In the genomic region with DNA sequence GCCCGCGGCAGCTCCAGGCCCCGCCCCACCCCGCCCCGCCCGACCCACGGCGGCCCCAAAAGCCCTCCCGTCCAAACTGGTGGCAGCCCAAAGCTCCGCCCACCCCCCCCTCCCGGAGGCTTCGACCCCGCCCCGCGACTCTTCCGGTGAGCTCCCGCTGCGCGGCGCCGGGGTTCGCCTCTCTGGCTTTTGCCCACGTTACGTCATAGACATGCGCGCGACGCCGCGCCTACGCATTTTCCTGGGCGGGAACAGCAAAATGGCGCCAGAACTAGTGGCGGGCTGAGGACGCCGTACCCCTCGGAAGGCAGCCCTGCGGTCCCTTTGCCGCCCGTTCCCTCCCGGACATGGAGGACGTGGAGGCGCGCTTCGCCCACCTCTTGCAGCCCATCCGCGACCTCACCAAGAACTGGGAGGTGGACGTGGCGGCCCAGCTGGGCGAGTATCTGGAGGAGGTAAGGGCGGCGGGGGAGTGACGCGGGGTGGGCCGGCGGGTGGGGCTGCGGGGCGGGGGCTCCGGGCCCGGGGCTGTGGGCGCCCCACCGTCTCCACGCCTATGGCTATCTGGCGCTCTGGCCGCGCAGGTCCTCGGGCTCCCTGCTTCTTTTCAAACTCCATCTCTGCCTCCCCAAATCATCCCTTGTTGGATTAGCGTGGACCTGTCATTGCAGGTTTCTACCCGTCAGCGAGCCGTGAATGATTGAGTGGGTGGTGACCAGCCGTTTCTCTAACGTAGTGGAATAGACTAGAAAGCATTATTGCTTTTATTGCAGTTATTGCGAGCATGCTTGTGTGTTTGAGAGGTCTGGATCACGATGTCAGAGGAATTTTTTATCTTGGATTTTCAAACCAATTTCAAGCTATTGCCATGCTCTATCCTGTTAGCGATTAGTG, we compare ENCODE assay signal across 8 cellular contexts. TPM values are rescaled to one million over a fixed set of nuclear protein-coding genes. Genes with fewer than 3 reads are reported as not detected.
DNase-seq lines count a peak whose midpoint lies in the region; ATAC-seq, FAIRE-seq and TF ChIP-seq lines count a peak whose summit lies in the region.

TSS of gene NCAPH2 (plus strand) at position 234 of the 894 bp plus-strand sequence. CDS start at position 348, 114 bp downstream.

- in situ Hi-C loops in HepG2 (cut with HindIII; ENCODE audit: extremely low pct_ligation_motif_present, low pct_unique_long_range_greater_than_20kb) = no loop called here

- TF ChIP-seq EP300 in HepG2 (IDR thresholded peaks at IDR 0.05; ENCODE audit: low read depth in 2 of 2, low read length in 2 of 2) (peak; percentile 42 to 53; a peak in 1 of 4 replicates), HepG2 (CRISPR knock-in tag; IDR thresholded peaks at IDR 0.05; ENCODE audit: borderline replicate concordance) (0 out of 2 replicates have a peak, but pooled peaks have one; percentile 36)

- DNase-seq in BJ (ENCODE audit: low read depth) = peak; percentile 55
- DNase-seq in GM19240 (ENCODE audit: insufficient read length, low spot score) = peak; percentile 99
- peak; percentile 99 for DNase-seq in NCI-H69 (lab: John Stamatoyannopoulos, UW)
- DNase-seq in activated CD4-positive, alpha-beta T cell treated with anti-CD3 and anti-CD28 coated beads, Interleukin-2, amount 50 U/mL, for 48 hours = peak; percentile 98
- peak; percentile 98 for DNase-seq in dermis blood vessel endothelial cell
- DNase-seq in HepG2 (ENCODE audit: low spot score) = peak; percentile 89
- DNase-seq in stimulated activated CD4-positive, alpha-beta T cell treated with anti-CD3 and anti-CD28 coated beads, Interleukin-2, amount 100 ng/mL, for 48 hours = peak; percentile 99

- no peak for TF ChIP-seq RAD21 in HepG2 (CRISPR knock-in tag; IDR thresholded peaks at IDR 0.05)

- H3K9ac ChIP-seq in HepG2 (ENCODE audit: insufficient read depth, low read depth, low read length) = peak within 1 kb of the TSS; percentile 90

- BruUV-seq in HepG2 (replicated peaks; lab: Mats Ljungman, UMichigan) = no TSS peak

- ATAC-seq in HG03457 (IDR thresholded peaks at IDR 0.05; ENCODE audit: unreplicated experiment) (peak; percentile 37), HepG2 (peak; percentile 42)

- peak within 1 kb of the TSS; percentile 92 for H3K4me2 ChIP-seq in HepG2 (ENCODE audit: low read depth, low read length)

- H3K4me3 ChIP-seq in BJ (ENCODE audit: low read depth, low read length) (peak within 1 kb of the TSS; percentile 99), HepG2 (replicated peaks in 1 of 3; ENCODE audit: insufficient read depth in 1 of 3, low read depth in 2 of 3, low read length in 3 of 3) (peak within 1 kb of the TSS; percentile 90 to 99 (median 93))

- POLR2A ChIA-PET in BJ (lab: Charles Lee) = interaction anchor here (0.6 to 1.1 kb wide), 3 partner anchors 13 to 22 kb away, joined by 3 to 9 read pairs (median 4); partner anchors contain the start of genes SCO2 and TYMP
- POLR2A ChIA-PET in HepG2 (lab: Yijun Ruan, JAX) = interaction anchor here (0.7 to 3.9 kb wide), 23 partner anchors 10 to 541 kb away, joined by 3 to 97 read pairs (median 4); partner anchors contain the start of genes ADM2, CHKB, HDAC10 and KLHDC7B

- no peak within 1 kb of the TSS for H2AFZ ChIP-seq in HepG2 (ENCODE audit: low read length)

- H3K79me2 ChIP-seq in HepG2 (ENCODE audit: insufficient read depth, low read length) = peaks cover 44% of the 10 kb centered on the region

- peaks cover 20% of the 10 kb centered on the region for H3K36me3 ChIP-seq in BJ (ENCODE audit: control insufficient read depth, insufficient read depth, low read length)
- peaks cover 2 to 12% of the 10 kb centered on the region in 2 experiments; a peak in 1 of 5 replicates for H3K36me3 ChIP-seq in HepG2 (replicated peaks in 1 of 2; ENCODE audit: control insufficient read depth in 1 of 2, insufficient read depth in 2 of 2, low read length in 2 of 2)

- H3K27ac ChIP-seq in HepG2 (ENCODE audit: extremely low read length, insufficient read depth, low read length) = peak within 1 kb of the TSS; percentile 87

- TF ChIP-seq CTCF in BJ (IDR thresholded peaks at IDR 0.05; ENCODE audit: insufficient read depth, low read depth, low read length) (0 out of 2 replicates have a peak, but pooled peaks have one; percentile 6), HepG2 (CRISPR knock-in tag; IDR thresholded peaks at IDR 0.05) (peak; percentile 50)

- peak; percentile 81 to 87 for TF ChIP-seq POLR2A in HepG2 (IDR thresholded peaks at IDR 0.05; ENCODE audit: insufficient read depth in 1 of 2, low read depth in 2 of 2, low read length in 2 of 2)

- H3K4me1 ChIP-seq in HepG2 (ENCODE audit: insufficient read depth, low read length) = peaks cover 19% of the 10 kb centered on the region

- WGBS in HepG2 (ENCODE audit: low lambda C conversion rate) = 0% methylated on average over 14 of the region's 76 CpGs

- CTCF ChIA-PET in BJ (lab: Yijun Ruan, JAX) = interaction anchor here (1.1 to 3.1 kb wide), 4 partner anchors 11 to 166 kb away, joined by 3 to 13 read pairs (median 9); partner anchors contain the start of gene SCO2
- CTCF ChIA-PET in HepG2 (lab: Yijun Ruan, JAX; ENCODE audit: low intra/inter-chr PET ratio, low total read pairs) = no interaction called here

- peak; percentile 46 for FAIRE-seq in HepG2 (lab: Jason Lieb, UNC)

- no peaks in the 10 kb centered on the region for H3K9me3 ChIP-seq in HepG2 (ENCODE audit: low read length)

- H3K27me3 ChIP-seq in BJ (ENCODE audit: control insufficient read depth, insufficient read depth, low read length) = no peaks in the 10 kb centered on the region
- H3K27me3 ChIP-seq in HepG2 (ENCODE audit: control insufficient read depth in 1 of 2, insufficient read depth in 2 of 2, low read length in 2 of 2) = no peaks in the 10 kb centered on the region; a peak in 1 of 5 replicates

- no peaks in the 10 kb centered on the region for H4K20me1 ChIP-seq in HepG2 (ENCODE audit: insufficient read depth, low read length)

- intact Hi-C loops in HepG2 (cut with micrococcal nuclease; ENCODE audit: unreplicated experiment) = loop anchor here (1.0 kb wide), 1 partner anchor 17 kb away; the partner anchor contains the start of gene SCO2

RNA-seq across cellular contexts. Expression of gene NCAPH2, which starts in this region (rescaled TPM):
- polyA plus RNA-seq in BJ (2011; rRNA removed) = 16.1 and 31.7 TPM in 2 replicates
- polyA minus RNA-seq in BJ (2011; rRNA and poly(A)+ RNA removed) = 22.3 and 29.2 TPM in 2 replicates
- 30.1 and 37.1 TPM in 2 replicates for total RNA-seq in dermis blood vessel endothelial cell
- total RNA-seq in HepG2 (2016; rRNA removed; fragmentation: Illumina TruSeq; extraction: Trizol) = 44.1 and 64.4 TPM in 2 replicates
- total RNA-seq in HepG2 (2016; cell fraction: cytosol; rRNA removed; fragmentation: Illumina TruSeq; extraction: Trizol; ENCODE audit: low read depth) = 21.9 and 25.9 TPM in 2 replicates
- total RNA-seq in HepG2 (2016; cell fraction: insoluble cytoplasmic fraction; rRNA removed; fragmentation: Illumina TruSeq; extraction: Trizol) = 38.6 and 60.9 TPM in 2 replicates
- 36.3 and 40.8 TPM in 2 replicates for total RNA-seq in HepG2 (2016; cell fraction: membrane; rRNA removed; fragmentation: Illumina TruSeq; extraction: Trizol)
- 55.8 and 71.9 TPM in 2 replicates for total RNA-seq in HepG2 (2016; cell fraction: nucleus; rRNA removed; fragmentation: Illumina TruSeq; extraction: Trizol)
- polyA plus RNA-seq in HepG2 (2011; rRNA removed) = 27.6 and 28.1 TPM in 2 replicates
- 14.9 and 27.9 TPM in 2 replicates for polyA plus RNA-seq in HepG2 (2011; cell fraction: cytosol; rRNA removed)
- 133 and 198 TPM in 2 replicates for polyA plus RNA-seq in HepG2 (2011; cell fraction: nucleus; rRNA removed)
- 18.5 and 22.1 TPM in 2 replicates for polyA plus RNA-seq in HepG2 (2012)
- polyA plus RNA-seq in HepG2 (2016; cell fraction: cytosol; fragmentation: Illumina TruSeq; extraction: Trizol; ENCODE audit: low read depth) = 19.2 and 20.6 TPM in 2 replicates
- polyA plus RNA-seq in HepG2 (2016; cell fraction: insoluble cytoplasmic fraction; fragmentation: Illumina TruSeq; extraction: Trizol; ENCODE audit: low read depth) = 35.4 and 35.6 TPM in 2 replicates
- polyA plus RNA-seq in HepG2 (2016; cell fraction: membrane; fragmentation: Illumina TruSeq; extraction: Trizol; ENCODE audit: low read depth) = 30.3 and 30.4 TPM in 2 replicates
- polyA plus RNA-seq in HepG2 (2016; cell fraction: nucleus; fragmentation: Illumina TruSeq; extraction: Trizol; ENCODE audit: insufficient read depth, low read depth) = 141 and 144 TPM in 2 replicates
- polyA minus RNA-seq in HepG2 (2011; rRNA and poly(A)+ RNA removed; ENCODE audit: low replicate concordance) = 32.7 and 68.1 TPM in 2 replicates
- polyA minus RNA-seq in HepG2 (2011; cell fraction: cytosol; rRNA and poly(A)+ RNA removed) = 16.6 and 22.2 TPM in 2 replicates
- 13.8 and 21.0 TPM in 2 replicates for polyA minus RNA-seq in HepG2 (2011; cell fraction: nucleus; rRNA and poly(A)+ RNA removed)

Comparison
In these comparisons a context has a peak if more than half of its experiments do, and no peak if none do; other contexts are left out.
1. Peak in every context shown above with its lines: DNase-seq, ATAC-seq, H3K4me3 ChIP-seq and H3K27ac ChIP-seq.